In genomic region chr14:20988717-20989116, GRCh38 we compare ENCODE assay signal across 9 cellular contexts. TPM values are rescaled to one million over a fixed set of nuclear protein-coding genes. Genes with fewer than 3 reads are reported as not detected.
DNase-seq lines count a peak whose midpoint lies in the region; ATAC-seq and TF ChIP-seq lines count a peak whose summit lies in the region.
"Had no signal": no experiment of that assay in that cellular context is flagged by ENCODE, and none has a peak within 500 bp of the region (broad histone marks: within the 10 kb centered on the region; RNA-seq: fewer than 3 reads in every experiment).

No MANE protein-coding gene starts in this region.

- peak overlapping the region; percentile 91 for H3K4me2 ChIP-seq in GM23338

- H3K36me3 ChIP-seq in GM23338 (ENCODE audit: insufficient read depth) (peaks cover 17% of the 10 kb centered on the region), RWPE2 (ENCODE audit: low read depth) (peaks cover 35% of the 10 kb centered on the region), gastrocnemius medialis (peaks cover 5 to 19% of the 10 kb centered on the region in 2 donors)

- no peak for TF ChIP-seq POLR2A in gastrocnemius medialis (IDR thresholded peaks at IDR 0.05)

- peaks cover 27% of the 10 kb centered on the region for H3K79me2 ChIP-seq in GM23338 (replicated peaks; ENCODE audit: insufficient read depth)

- peaks cover 25% of the 10 kb centered on the region for H3K36me3 Mint-ChIP-seq in GM23338 (ENCODE audit: low read depth)

- H3K4me1 ChIP-seq in GM23338 (ENCODE audit: insufficient read depth): peaks cover 13% of the 10 kb centered on the region
- H3K4me1 ChIP-seq in RWPE2 (ENCODE audit: insufficient read depth, poor library complexity, severe bottlenecking): peaks cover 37% of the 10 kb centered on the region
- H3K4me1 ChIP-seq in gastrocnemius medialis: peaks cover 17 to 20% of the 10 kb centered on the region in 2 donors

- no peaks in the 10 kb centered on the region for H3K9me3 ChIP-seq in RWPE2 (ENCODE audit: severe bottlenecking)
- no peaks in the 10 kb centered on the region for H3K9me3 ChIP-seq in gastrocnemius medialis

- peaks cover 12% of the 10 kb centered on the region; the same call in 1 of the 2 replicates for H4K20me1 ChIP-seq in GM23338 (replicated peaks; ENCODE audit: insufficient read depth)

- H3F3A ChIP-seq in GM23338 (replicated peaks; ENCODE audit: low read depth): peaks cover 6% of the 10 kb centered on the region

- H2AFZ ChIP-seq in GM23338: peak overlapping the region; percentile 9; the same call in 1 of the 2 replicates

- intact Hi-C loops in gastrocnemius medialis (cut with DNase I; ENCODE audit: low total_unique reads): loop anchor here (10.0 kb wide), 1 partner anchor 654 kb away; the partner anchor contains the start of gene CCNB1IP1

- no peaks in the 10 kb centered on the region for H3K27me3 Mint-ChIP-seq in GM23338 (ENCODE audit: insufficient read depth, low read depth, poor library complexity)

- H3K9me2 ChIP-seq in GM23338 (ENCODE audit: insufficient read depth): peaks cover 17% of the 10 kb centered on the region; the same call in 1 of the 2 replicates

- in situ Hi-C loops in gastrocnemius medialis (cut with MboI; ENCODE audit: low sequenced_read_pairs in 4 of 4): loop anchor here in 2 of 4 donors (25.0 kb wide), 1 partner anchor 651 kb away; the partner anchor contains the start of genes CCNB1IP1 (in 2 of the 2) and PARP2 (in 2 of the 2)

- H3K9me3 Mint-ChIP-seq in GM23338: no peaks in the 10 kb centered on the region; the same call in 2 of the 3 replicates

- TF ChIP-seq CTCF in GM23338 (conservative IDR thresholded peaks at IDR 0.05; ENCODE audit: low read depth in 2 of 2) (no peak), RWPE2 (IDR thresholded peaks at IDR 0.05; ENCODE audit: poor library complexity, severe bottlenecking) (no peak), gastrocnemius medialis (IDR thresholded peaks at IDR 0.05 in 4 of 5, conservative IDR thresholded peaks at IDR 0.05 in 1 of 5) (no peak)

- no peak for ATAC-seq in GM23338
- no peak for ATAC-seq in RWPE2 (ENCODE audit: low read depth)
- no peak for ATAC-seq in gastrocnemius medialis
- ATAC-seq in GM21515 (IDR thresholded peaks at IDR 0.05; ENCODE audit: unreplicated experiment): no peak
- no peak for ATAC-seq in HG03439 (IDR thresholded peaks at IDR 0.05; ENCODE audit: unreplicated experiment)

- DNase-seq in GM23338 (ENCODE audit: low spot score): no peak
- no peak for DNase-seq in RWPE2 (ENCODE audit: low spot score)
- no peak for DNase-seq in epithelial cell of prostate (ENCODE audit: low read depth, low spot score)
- no peak for DNase-seq in gastrocnemius medialis
- no peak for DNase-seq in nucleus accumbens (lab: John Stamatoyannopoulos, UW)
- no peak for DNase-seq in SW 1271 (lab: John Stamatoyannopoulos, UW)
- DNase-seq: MV-4-11 had no signal

- no peak overlapping the region for H3K27ac Mint-ChIP-seq in GM23338

- H3K4me3 Mint-ChIP-seq in GM23338: peak overlapping the region; percentile 79

- H3K27ac ChIP-seq in GM23338 (ENCODE audit: low read depth) (no peak overlapping the region; the same call in 1 of the 2 replicates), RWPE2 (ENCODE audit: poor library complexity, severe bottlenecking) (peak overlapping the region; percentile 78), epithelial cell of prostate (peak overlapping the region; percentile 83), gastrocnemius medialis (peak overlapping the region in 3 of 4 donors; percentile 73 to 89 (median 76))

- peaks cover 12% of the 10 kb centered on the region for H3K4me1 Mint-ChIP-seq in GM23338

- H3K4me3 ChIP-seq in GM23338: peak overlapping the region; percentile 55
- H3K4me3 ChIP-seq in RWPE2 (ENCODE audit: severe bottlenecking): no peak overlapping the region
- H3K4me3 ChIP-seq in gastrocnemius medialis: peak overlapping the region in 1 of 4 donors; percentile 95

- no peaks in the 10 kb centered on the region for H3K27me3 ChIP-seq in GM23338 (ENCODE audit: insufficient read depth)
- H3K27me3 ChIP-seq in RWPE2 (ENCODE audit: insufficient read depth, poor library complexity, severe bottlenecking): no peaks in the 10 kb centered on the region
- no peaks in the 10 kb centered on the region for H3K27me3 ChIP-seq in gastrocnemius medialis

TF ChIP-seq in GM23338, 12 proteins besides CTCF, POLR2A, EP300 and RAD21 (continues in another document):
- TF ChIP-seq EZH2phosphoT487 (IDR thresholded peaks at IDR 0.05; ENCODE audit: unreplicated experiment) (no peak), ZNF331 (CRISPR knock-in tag; IDR thresholded peaks at IDR 0.05; ENCODE audit: low read depth) (no peak), POLR2AphosphoS5 (IDR thresholded peaks at IDR 0.05; ENCODE audit: low read depth) (no peak), JUNB (IDR thresholded peaks at IDR 0.05; ENCODE audit: unreplicated experiment) (no peak), EZH2 (IDR thresholded peaks at IDR 0.05; ENCODE audit: low read depth, unreplicated experiment) (no peak), ZNF462 (CRISPR knock-in tag; IDR thresholded peaks at IDR 0.05) (no peak), STAT1 (IDR thresholded peaks at IDR 0.05; ENCODE audit: unreplicated experiment) (no peak)

RNA-seq across cellular contexts. Expression of gene METTL17, which starts 1.1 kb away (rescaled TPM):
- 156 and 163 TPM in 2 replicates for total RNA-seq in GM23338 (2014; rRNA removed; shearing (Covaris generic))
- 74.9 and 77.7 TPM in 2 replicates for polyA plus RNA-seq in GM23338 (2016; fragmentation: Nextera tagmentation; extraction: Ambion mirVana)
- 10 to 100 TPM; 33.9 to 69.5 (median 50.8) TPM for total RNA-seq in gastrocnemius medialis

RNA-seq across cellular contexts. Expression of gene SLC39A2, which starts 10.4 kb away (rescaled TPM):
- total RNA-seq in GM23338 (2014; rRNA removed; shearing (Covaris generic)): not detected in 2 replicates
- polyA plus RNA-seq in GM23338 (2016; fragmentation: Nextera tagmentation; extraction: Ambion mirVana): not detected in 2 replicates
- not detected for total RNA-seq in gastrocnemius medialis

RNA-seq across cellular contexts. Expression of gene RNASE2, which starts 33.4 kb away (rescaled TPM):
- total RNA-seq in GM23338 (2014; rRNA removed; shearing (Covaris generic)): not detected in 2 replicates
- not detected in 2 replicates for polyA plus RNA-seq in GM23338 (2016; fragmentation: Nextera tagmentation; extraction: Ambion mirVana)
- 1 to 10 TPM in 1 of 4 donors, under 1 TPM in 2, not detected in 1; 0.82 to 1.6 (median 0.91) TPM for total RNA-seq in gastrocnemius medialis

RNA-seq across cellular contexts. Expression of gene NDRG2, which starts 36.1 kb away (rescaled TPM):
- 15.2 and 20.6 TPM in 2 replicates for total RNA-seq in GM23338 (2014; rRNA removed; shearing (Covaris generic))
- 8.8 and 10.5 TPM in 2 replicates for polyA plus RNA-seq in GM23338 (2016; fragmentation: Nextera tagmentation; extraction: Ambion mirVana)
- total RNA-seq in gastrocnemius medialis: 1,000 to 10,000 TPM in 3 of 4 donors, 100 to 1,000 TPM in 1; 759 to 2,790 (median 1,841) TPM

RNA-seq across cellular contexts. Expression of gene TPPP2, which starts 41.3 kb away (rescaled TPM):
- not detected in 2 replicates for total RNA-seq in GM23338 (2014; rRNA removed; shearing (Covaris generic))
- polyA plus RNA-seq in GM23338 (2016; fragmentation: Nextera tagmentation; extraction: Ambion mirVana): not detected in 2 replicates
- 1 to 10 TPM in 2 of 4 donors, under 1 TPM in 2; 0.22 to 2.3 (median 1.1) TPM for total RNA-seq in gastrocnemius medialis
